In genomic region chr15:76968310-76968709, GRCh38 we compare ENCODE assay signal across 3 cellular contexts.
TF ChIP-seq lines count a peak whose summit lies in the region.

No MANE protein-coding gene starts in this region.

TF ChIP-seq in SK-N-SH, 30 proteins besides CTCF, POLR2A, EP300 and RAD21:
- TF ChIP-seq MAX (IDR thresholded peaks at IDR 0.05; ENCODE audit: low read depth) (no peak), RCOR1 (IDR thresholded peaks at IDR 0.05; ENCODE audit: low read length) (no peak), POLR2AphosphoS5 (IDR thresholded peaks at IDR 0.05; ENCODE audit: low read depth, low read length) (no peak), YY1 (IDR thresholded peaks at IDR 0.05; ENCODE audit: low read depth) (no peak), TCF12 (IDR thresholded peaks at IDR 0.05) (no peak), FOSL2 (IDR thresholded peaks at IDR 0.05; ENCODE audit: borderline replicate concordance, low read depth) (peak; percentile 9; the same call in 1 of the 2 replicates)

TF ChIP-seq in SK-N-SH treated with all-trans-retinoic acid at 6 μM for 48 hours, 23 proteins besides CTCF, POLR2A, EP300 and RAD21:
- TF ChIP-seq ZNF565 (CRISPR knock-in tag; conservative IDR thresholded peaks at IDR 0.05; ENCODE audit: low read depth) (no peak), TOX (CRISPR knock-in tag; IDR thresholded peaks at IDR 0.05; ENCODE audit: borderline replicate concordance) (no peak), ZC3H10 (CRISPR knock-in tag; IDR thresholded peaks at IDR 0.05) (no peak), CSDC2 (CRISPR knock-in tag; IDR thresholded peaks at IDR 0.05) (no peak), ESRRG (CRISPR knock-in tag; IDR thresholded peaks at IDR 0.05) (no peak), RARB (CRISPR knock-in tag; IDR thresholded peaks at IDR 0.05) (no peak), TCF4 (CRISPR knock-in tag; IDR thresholded peaks at IDR 0.05; ENCODE audit: borderline replicate concordance) (no peak), ISL1 (CRISPR knock-in tag; IDR thresholded peaks at IDR 0.05) (no peak)

TF ChIP-seq in HepG2, 621 proteins besides CTCF, POLR2A, EP300 and RAD21:
- TF ChIP-seq PATZ1 (CRISPR knock-in tag; IDR thresholded peaks at IDR 0.05) = no peak
- TF ChIP-seq CREM (IDR thresholded peaks at IDR 0.05) = no peak
- TF ChIP-seq CREM (CRISPR knock-in tag; IDR thresholded peaks at IDR 0.05) = no peak
- no peak for TF ChIP-seq ZSCAN22 (CRISPR knock-in tag; IDR thresholded peaks at IDR 0.05)
- no peak for TF ChIP-seq NFYB (CRISPR knock-in tag; IDR thresholded peaks at IDR 0.05)
- no peak for TF ChIP-seq ZNF224 (CRISPR knock-in tag; IDR thresholded peaks at IDR 0.05)
- no peak for TF ChIP-seq ZNF121 (CRISPR knock-in tag; IDR thresholded peaks at IDR 0.05)
- no peak for TF ChIP-seq XBP1 (CRISPR knock-in tag; IDR thresholded peaks at IDR 0.05)
- no peak for TF ChIP-seq ZSCAN5A (CRISPR knock-in tag; IDR thresholded peaks at IDR 0.05; ENCODE audit: borderline replicate concordance)
- TF ChIP-seq PITX1 (CRISPR knock-in tag; IDR thresholded peaks at IDR 0.05) = no peak
- no peak for TF ChIP-seq ZNF703 (CRISPR knock-in tag; IDR thresholded peaks at IDR 0.05; ENCODE audit: borderline replicate concordance)
- no peak for TF ChIP-seq ZNF430 (CRISPR knock-in tag; IDR thresholded peaks at IDR 0.05)
- no peak for TF ChIP-seq PBX3 (CRISPR knock-in tag; IDR thresholded peaks at IDR 0.05; ENCODE audit: borderline replicate concordance)
- TF ChIP-seq RCOR2 (CRISPR knock-in tag; IDR thresholded peaks at IDR 0.05) = no peak
- TF ChIP-seq ZNF792 (CRISPR knock-in tag; IDR thresholded peaks at IDR 0.05) = no peak
- no peak for TF ChIP-seq TAF15 (IDR thresholded peaks at IDR 0.05; ENCODE audit: low read depth, low read length, poor library complexity, severe bottlenecking)
- TF ChIP-seq ZNF317 (CRISPR knock-in tag; IDR thresholded peaks at IDR 0.05) = no peak
- no peak for TF ChIP-seq ZNF205 (CRISPR knock-in tag; IDR thresholded peaks at IDR 0.05)
- no peak for TF ChIP-seq MED8 (CRISPR knock-in tag; IDR thresholded peaks at IDR 0.05; ENCODE audit: insufficient replicate concordance)
